In genomic region chr14:37202812-37203211, GRCh38 we compare ENCODE assay signal across 22 cellular contexts. TPM values are rescaled to one million over a fixed set of nuclear protein-coding genes. Genes with fewer than 3 reads are reported as not detected.
"Had no signal": no experiment of that assay in that cellular context is flagged by ENCODE, and none has a peak within 500 bp of the region (broad histone marks: within the 10 kb centered on the region; RNA-seq: fewer than 3 reads in every experiment).

No MANE protein-coding gene starts in this region.

- H3K27me3 Mint-ChIP-seq: stimulated activated memory B cell treated with anti-CD40 and anti-IgM and Interleukin-4, amounts not matched to agents 10 μg/mL and 1 μg/mL and 100 μg/mL, for 72 hours had no signal

- H3K27ac Mint-ChIP-seq: endodermal cell; natural killer cell treated with Interleukin-12 subunit alpha and Interleukin-12 subunit beta and Interleukin-15 and Interleukin-18, amount 100 ng/mL, for 72 hours; stimulated activated memory B cell treated with anti-CD40 and anti-IgM and Interleukin-4, amounts not matched to agents 10 μg/mL and 1 μg/mL and 100 μg/mL, for 72 hours; stimulated activated naive CD8-positive, alpha-beta T cell treated with anti-CD3 and anti-CD28 coated beads, Interleukin-15, Interleukin-2, amounts not matched to agents 100 ng/mL and 50 ng/mL, for 24 hours had no signal

- ATAC-seq: gastroesophageal sphincter; left cardiac atrium; lower lobe of right lung; natural killer cell treated with Interleukin-12 subunit alpha and Interleukin-12 subunit beta and Interleukin-15 and Interleukin-18, amount 100 ng/mL, for 72 hours; sciatic nerve; stimulated activated memory B cell treated with anti-CD40 and anti-IgM and Interleukin-4, amounts not matched to agents 10 μg/mL and 1 μg/mL and 100 μg/mL, for 72 hours had no signal

- H3K4me1 Mint-ChIP-seq: stimulated activated memory B cell treated with anti-CD40 and anti-IgM and Interleukin-4, amounts not matched to agents 10 μg/mL and 1 μg/mL and 100 μg/mL, for 72 hours had no signal

- H3K4me3 ChIP-seq: coronary artery, esophagus muscularis mucosa, gastroesophageal sphincter, left ventricle myocardium inferior, lower lobe of right lung, spleen, tibial artery, upper lobe of left lung, uterus had no signal

- H3K36me3 Mint-ChIP-seq: natural killer cell treated with Interleukin-12 subunit alpha and Interleukin-12 subunit beta and Interleukin-15 and Interleukin-18, amount 100 ng/mL, for 72 hours; stimulated activated memory B cell treated with anti-CD40 and anti-IgM and Interleukin-4, amounts not matched to agents 10 μg/mL and 1 μg/mL and 100 μg/mL, for 72 hours had no signal

- H3K9me3 Mint-ChIP-seq: stimulated activated naive CD8-positive, alpha-beta T cell treated with anti-CD3 and anti-CD28 coated beads, Interleukin-15, Interleukin-2, amounts not matched to agents 100 ng/mL and 50 ng/mL, for 24 hours had no signal

- H3K4me3 Mint-ChIP-seq: endodermal cell; natural killer cell treated with Interleukin-12 subunit alpha and Interleukin-12 subunit beta and Interleukin-15 and Interleukin-18, amount 100 ng/mL, for 72 hours; stimulated activated memory B cell treated with anti-CD40 and anti-IgM and Interleukin-4, amounts not matched to agents 10 μg/mL and 1 μg/mL and 100 μg/mL, for 72 hours; stimulated activated naive CD8-positive, alpha-beta T cell treated with anti-CD3 and anti-CD28 coated beads, Interleukin-15, Interleukin-2, amounts not matched to agents 100 ng/mL and 50 ng/mL, for 24 hours had no signal

- DNase-seq: effector CD4-positive, alpha-beta T cell; endodermal cell; glutamatergic neuron; kidney; left cardiac atrium; left ventricle myocardium inferior; lower lobe of right lung; midbrain; spleen; stimulated activated CD4-positive, alpha-beta T cell treated with anti-CD3 and anti-CD28 coated beads, Interleukin-15, amount 100 ng/mL, for 24 hours; stimulated activated CD4-positive, alpha-beta T cell treated with anti-CD3 and anti-CD28 coated beads, Interleukin-1b, Interleukin-23, amount 100 ng/mL, for 48 hours; stimulated activated CD4-positive, alpha-beta T cell treated with anti-CD3 and anti-CD28 coated beads, Interleukin-4, amount 100 ng/mL, for 24 hours; tibial artery; upper lobe of left lung; uterus had no signal

RNA-seq across cellular contexts. Expression of gene MIPOL1, which starts 5.1 kb away (rescaled TPM):
- total RNA-seq: natural killer cell treated with Interleukin-12 subunit alpha and Interleukin-12 subunit beta and Interleukin-15 and Interleukin-18, amount 100 ng/mL, for 72 hours had no signal

RNA-seq across cellular contexts. Expression of gene SLC25A21, which starts 30.4 kb away (rescaled TPM):
- total RNA-seq: natural killer cell treated with Interleukin-12 subunit alpha and Interleukin-12 subunit beta and Interleukin-15 and Interleukin-18, amount 100 ng/mL, for 72 hours had no signal
